Comparison of ENCODE assay signal across 1 cellular context in the genomic region with DNA sequence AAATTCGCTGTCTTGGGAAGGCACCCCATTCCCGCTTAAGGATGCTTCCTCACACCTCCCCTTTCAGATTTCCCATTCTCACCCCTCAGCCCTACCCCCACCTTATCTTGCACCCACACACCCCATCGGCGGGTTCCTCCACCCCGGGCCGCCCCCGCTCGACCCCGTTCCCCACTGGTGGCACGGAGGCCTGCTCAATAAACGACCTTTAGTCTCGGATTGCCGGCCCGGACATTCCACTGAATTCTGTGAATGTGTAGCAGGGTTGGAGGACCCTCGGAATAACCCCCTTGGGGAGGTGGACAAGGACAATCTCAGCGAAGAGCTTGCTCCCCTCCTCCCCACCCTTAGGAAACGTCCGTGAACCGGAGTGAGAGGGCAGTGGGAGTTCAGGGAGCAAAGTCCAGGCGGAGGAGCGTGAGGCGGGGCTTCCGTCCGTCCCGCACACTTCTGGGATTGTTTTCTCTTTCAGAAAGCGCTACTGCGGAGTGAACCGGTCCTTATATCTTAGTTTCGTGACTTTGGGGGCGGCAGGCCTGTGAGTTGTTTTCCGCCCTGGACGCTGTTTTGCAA.
TF ChIP-seq lines count a peak whose summit lies in the region.

No MANE protein-coding gene starts in this region.

TF ChIP-seq in K562, 482 proteins besides CTCF, POLR2A, EP300 and RAD21:
- TF ChIP-seq ETV6 (IDR thresholded peaks at IDR 0.05; ENCODE audit: borderline replicate concordance in 1 of 2, low read depth in 2 of 2, low read length in 1 of 2) (0 out of 4 replicates have a peak, but pooled peaks of 1 of the 2 experiments have one; percentile 14), ETV6 (CRISPR knock-in tag; IDR thresholded peaks at IDR 0.05; ENCODE audit: borderline replicate concordance) (no peak), TEAD2 (tag; IDR thresholded peaks at IDR 0.05) (no peak), NCOR1 (IDR thresholded peaks at IDR 0.05) (peak; percentile 63), E2F3 (CRISPR knock-in tag; IDR thresholded peaks at IDR 0.05) (no peak), TCF3 (CRISPR knock-in tag; IDR thresholded peaks at IDR 0.05) (peak; percentile 40; the same call in 1 of the 2 replicates), KDM1A (IDR thresholded peaks at IDR 0.05) (peak; percentile 57 to 67; a peak in 2 of 4 replicates), RCOR1 (IDR thresholded peaks at IDR 0.05; ENCODE audit: borderline replicate concordance in 1 of 2, low read depth in 2 of 2, low read length in 2 of 2) (peak in 1 of 2 experiments; percentile 22; a peak in 1 of 4 replicates), CREBBP (IDR thresholded peaks at IDR 0.05; ENCODE audit: low read depth, low read length) (no peak), BRD4 (IDR thresholded peaks at IDR 0.05) (0 out of 2 replicates have a peak, but pooled peaks have one; percentile 54), TOE1 (IDR thresholded peaks at IDR 0.05; ENCODE audit: borderline replicate concordance) (no peak), TOE1 (CRISPR knock-in tag; IDR thresholded peaks at IDR 0.05; ENCODE audit: borderline replicate concordance, low read depth) (no peak), RBFOX2 (IDR thresholded peaks at IDR 0.05; ENCODE audit: low read depth, low read length) (no peak), SIN3A (IDR thresholded peaks at IDR 0.05; ENCODE audit: borderline replicate concordance in 2 of 2, control insufficient read depth in 1 of 2, low read depth in 2 of 2, low read length in 2 of 2) (0 out of 4 replicates have a peak, but pooled peaks of 1 of the 2 experiments have one; percentile 22), GTF2E2 (tag; IDR thresholded peaks at IDR 0.05) (no peak), SMARCA4 (IDR thresholded peaks at IDR 0.05) (no peak), MTA1 (IDR thresholded peaks at IDR 0.05; ENCODE audit: borderline replicate concordance) (peak; percentile 46; the same call in 1 of the 2 replicates), ESRRA (IDR thresholded peaks at IDR 0.05; ENCODE audit: borderline replicate concordance, low read depth) (peak; percentile 22; the same call in 1 of the 2 replicates), POLR2AphosphoS5 (IDR thresholded peaks at IDR 0.05; ENCODE audit: control insufficient read depth, insufficient read depth, low read depth, low read length) (peak; percentile 24; the same call in 1 of the 2 replicates), ZNF589 (CRISPR knock-in tag; IDR thresholded peaks at IDR 0.05; ENCODE audit: low read depth) (0 out of 2 replicates have a peak, but pooled peaks have one; percentile 39), ZBTB7A (IDR thresholded peaks at IDR 0.05; ENCODE audit: borderline replicate concordance, control insufficient read depth, low read depth, low read length) (peak; percentile 51; the same call in 1 of the 2 replicates), TAL1 (IDR thresholded peaks at IDR 0.05) (peak; percentile 55; the same call in 1 of the 2 replicates), HDAC8 (tag; IDR thresholded peaks at IDR 0.05) (no peak), DPF2 (IDR thresholded peaks at IDR 0.05) (peak; percentile 62; the same call in 1 of the 2 replicates), CREB1 (IDR thresholded peaks at IDR 0.05) (0 out of 2 replicates have a peak, but pooled peaks have one; percentile 8), CREB1 (CRISPR knock-in tag; IDR thresholded peaks at IDR 0.05) (no peak), MTA2 (IDR thresholded peaks at IDR 0.05; ENCODE audit: low read depth) (0 out of 2 replicates have a peak, but pooled peaks have one; percentile 8), TEAD4 (IDR thresholded peaks at IDR 0.05; ENCODE audit: low read length) (peak; percentile 41; the same call in 1 of the 2 replicates), TEAD4 (CRISPR knock-in tag; IDR thresholded peaks at IDR 0.05; ENCODE audit: borderline replicate concordance) (no peak), ZMIZ1 (IDR thresholded peaks at IDR 0.05; ENCODE audit: low read depth in 2 of 2, low read length in 2 of 2) (no peak), EGR1 (conservative IDR thresholded peaks at IDR 0.05) (peak; percentile 94), ARID1B (IDR thresholded peaks at IDR 0.05) (peak; percentile 80), CHAMP1 (IDR thresholded peaks at IDR 0.05) (no peak), CBFA2T2 (conservative IDR thresholded peaks at IDR 0.05) (peak; percentile 50), PCBP2 (IDR thresholded peaks at IDR 0.05; ENCODE audit: low read depth, low read length, poor library complexity, severe bottlenecking) (no peak), NR2C2 (CRISPR knock-in tag; IDR thresholded peaks at IDR 0.05) (0 out of 2 replicates have a peak, but pooled peaks have one; percentile 2), NR2C2 (tag; IDR thresholded peaks at IDR 0.05) (peak; percentile 96), RBBP5 (IDR thresholded peaks at IDR 0.05; ENCODE audit: borderline replicate concordance, insufficient read depth, low read length, poor library complexity, severe bottlenecking) (peak; percentile 32), NBN (IDR thresholded peaks at IDR 0.05; ENCODE audit: low read depth) (no peak), KDM4B (IDR thresholded peaks at IDR 0.05; ENCODE audit: borderline replicate concordance in 2 of 2, low read depth in 1 of 2) (0 out of 4 replicates have a peak, but pooled peaks of 1 of the 2 experiments have one; percentile 42), KAT7 (CRISPR knock-in tag; IDR thresholded peaks at IDR 0.05; ENCODE audit: borderline replicate concordance) (0 out of 2 replicates have a peak, but pooled peaks have one; percentile 4), CBFA2T3 (IDR thresholded peaks at IDR 0.05) (peak; percentile 73), NR2C1 (IDR thresholded peaks at IDR 0.05) (peak; percentile 81), NR2C1 (tag; IDR thresholded peaks at IDR 0.05) (peak; percentile 87), FOXM1 (IDR thresholded peaks at IDR 0.05; ENCODE audit: low read depth) (peak; percentile 8; the same call in 1 of the 2 replicates), FOXM1 (CRISPR knock-in tag; IDR thresholded peaks at IDR 0.05; ENCODE audit: low read depth) (no peak), ZNF263 (CRISPR knock-in tag; IDR thresholded peaks at IDR 0.05; ENCODE audit: borderline replicate concordance) (peak; percentile 27; the same call in 1 of the 2 replicates)
- TF ChIP-seq, protein P1, sequence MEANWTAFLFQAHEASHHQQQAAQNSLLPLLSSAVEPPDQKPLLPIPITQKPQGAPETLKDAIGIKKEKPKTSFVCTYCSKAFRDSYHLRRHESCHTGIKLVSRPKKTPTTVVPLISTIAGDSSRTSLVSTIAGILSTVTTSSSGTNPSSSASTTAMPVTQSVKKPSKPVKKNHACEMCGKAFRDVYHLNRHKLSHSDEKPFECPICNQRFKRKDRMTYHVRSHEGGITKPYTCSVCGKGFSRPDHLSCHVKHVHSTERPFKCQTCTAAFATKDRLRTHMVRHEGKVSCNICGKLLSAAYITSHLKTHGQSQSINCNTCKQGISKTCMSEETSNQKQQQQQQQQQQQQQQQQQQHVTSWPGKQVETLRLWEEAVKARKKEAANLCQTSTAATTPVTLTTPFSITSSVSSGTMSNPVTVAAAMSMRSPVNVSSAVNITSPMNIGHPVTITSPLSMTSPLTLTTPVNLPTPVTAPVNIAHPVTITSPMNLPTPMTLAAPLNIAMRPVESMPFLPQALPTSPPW (CRISPR knock-in tag; IDR thresholded peaks at IDR 0.05): peak; percentile 62
- TF ChIP-seq, protein P2, sequence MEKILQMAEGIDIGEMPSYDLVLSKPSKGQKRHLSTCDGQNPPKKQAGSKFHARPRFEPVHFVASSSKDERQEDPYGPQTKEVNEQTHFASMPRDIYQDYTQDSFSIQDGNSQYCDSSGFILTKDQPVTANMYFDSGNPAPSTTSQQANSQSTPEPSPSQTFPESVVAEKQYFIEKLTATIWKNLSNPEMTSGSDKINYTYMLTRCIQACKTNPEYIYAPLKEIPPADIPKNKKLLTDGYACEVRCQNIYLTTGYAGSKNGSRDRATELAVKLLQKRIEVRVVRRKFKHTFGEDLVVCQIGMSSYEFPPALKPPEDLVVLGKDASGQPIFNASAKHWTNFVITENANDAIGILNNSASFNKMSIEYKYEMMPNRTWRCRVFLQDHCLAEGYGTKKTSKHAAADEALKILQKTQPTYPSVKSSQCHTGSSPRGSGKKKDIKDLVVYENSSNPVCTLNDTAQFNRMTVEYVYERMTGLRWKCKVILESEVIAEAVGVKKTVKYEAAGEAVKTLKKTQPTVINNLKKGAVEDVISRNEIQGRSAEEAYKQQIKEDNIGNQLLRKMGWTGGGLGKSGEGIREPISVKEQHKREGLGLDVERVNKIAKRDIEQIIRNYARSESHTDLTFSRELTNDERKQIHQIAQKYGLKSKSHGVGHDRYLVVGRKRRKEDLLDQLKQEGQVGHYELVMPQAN (IDR thresholded peaks at IDR 0.05; ENCODE audit: borderline replicate concordance): no peak
- TF ChIP-seq, protein P3, sequence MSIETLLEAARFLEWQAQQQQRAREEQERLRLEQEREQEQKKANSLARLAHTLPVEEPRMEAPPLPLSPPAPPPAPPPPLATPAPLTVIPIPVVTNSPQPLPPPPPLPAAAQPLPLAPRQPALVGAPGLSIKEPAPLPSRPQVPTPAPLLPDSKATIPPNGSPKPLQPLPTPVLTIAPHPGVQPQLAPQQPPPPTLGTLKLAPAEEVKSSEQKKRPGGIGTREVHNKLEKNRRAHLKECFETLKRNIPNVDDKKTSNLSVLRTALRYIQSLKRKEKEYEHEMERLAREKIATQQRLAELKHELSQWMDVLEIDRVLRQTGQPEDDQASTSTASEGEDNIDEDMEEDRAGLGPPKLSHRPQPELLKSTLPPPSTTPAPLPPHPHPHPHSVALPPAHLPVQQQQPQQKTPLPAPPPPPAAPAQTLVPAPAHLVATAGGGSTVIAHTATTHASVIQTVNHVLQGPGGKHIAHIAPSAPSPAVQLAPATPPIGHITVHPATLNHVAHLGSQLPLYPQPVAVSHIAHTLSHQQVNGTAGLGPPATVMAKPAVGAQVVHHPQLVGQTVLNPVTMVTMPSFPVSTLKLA (conservative IDR thresholded peaks at IDR 0.05): peak in 1 of 2 experiments; percentile 34; a peak in 2 of 4 replicates
- TF ChIP-seq, protein P4, sequence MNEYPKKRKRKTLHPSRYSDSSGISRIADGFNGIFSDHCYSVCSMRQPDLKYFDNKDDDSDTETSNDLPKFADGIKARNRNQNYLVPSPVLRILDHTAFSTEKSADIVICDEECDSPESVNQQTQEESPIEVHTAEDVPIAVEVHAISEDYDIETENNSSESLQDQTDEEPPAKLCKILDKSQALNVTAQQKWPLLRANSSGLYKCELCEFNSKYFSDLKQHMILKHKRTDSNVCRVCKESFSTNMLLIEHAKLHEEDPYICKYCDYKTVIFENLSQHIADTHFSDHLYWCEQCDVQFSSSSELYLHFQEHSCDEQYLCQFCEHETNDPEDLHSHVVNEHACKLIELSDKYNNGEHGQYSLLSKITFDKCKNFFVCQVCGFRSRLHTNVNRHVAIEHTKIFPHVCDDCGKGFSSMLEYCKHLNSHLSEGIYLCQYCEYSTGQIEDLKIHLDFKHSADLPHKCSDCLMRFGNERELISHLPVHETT (CRISPR knock-in tag; conservative IDR thresholded peaks at IDR 0.05 in 1 of 2, IDR thresholded peaks at IDR 0.05 in 1 of 2): no peak; a peak in 1 of 4 replicates
- TF ChIP-seq, protein P5, sequence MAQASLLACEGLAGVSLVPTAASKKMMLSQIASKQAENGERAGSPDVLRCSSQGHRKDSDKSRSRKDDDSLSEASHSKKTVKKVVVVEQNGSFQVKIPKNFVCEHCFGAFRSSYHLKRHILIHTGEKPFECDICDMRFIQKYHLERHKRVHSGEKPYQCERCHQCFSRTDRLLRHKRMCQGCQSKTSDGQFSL (CRISPR knock-in tag; IDR thresholded peaks at IDR 0.05): no peak
- TF ChIP-seq, protein P5 (tag; IDR thresholded peaks at IDR 0.05): peak in 1 of 2 experiments; percentile 23; a peak in 1 of 4 replicates
